8 cellular contexts compared by ENCODE assay signal in the genomic region with DNA sequence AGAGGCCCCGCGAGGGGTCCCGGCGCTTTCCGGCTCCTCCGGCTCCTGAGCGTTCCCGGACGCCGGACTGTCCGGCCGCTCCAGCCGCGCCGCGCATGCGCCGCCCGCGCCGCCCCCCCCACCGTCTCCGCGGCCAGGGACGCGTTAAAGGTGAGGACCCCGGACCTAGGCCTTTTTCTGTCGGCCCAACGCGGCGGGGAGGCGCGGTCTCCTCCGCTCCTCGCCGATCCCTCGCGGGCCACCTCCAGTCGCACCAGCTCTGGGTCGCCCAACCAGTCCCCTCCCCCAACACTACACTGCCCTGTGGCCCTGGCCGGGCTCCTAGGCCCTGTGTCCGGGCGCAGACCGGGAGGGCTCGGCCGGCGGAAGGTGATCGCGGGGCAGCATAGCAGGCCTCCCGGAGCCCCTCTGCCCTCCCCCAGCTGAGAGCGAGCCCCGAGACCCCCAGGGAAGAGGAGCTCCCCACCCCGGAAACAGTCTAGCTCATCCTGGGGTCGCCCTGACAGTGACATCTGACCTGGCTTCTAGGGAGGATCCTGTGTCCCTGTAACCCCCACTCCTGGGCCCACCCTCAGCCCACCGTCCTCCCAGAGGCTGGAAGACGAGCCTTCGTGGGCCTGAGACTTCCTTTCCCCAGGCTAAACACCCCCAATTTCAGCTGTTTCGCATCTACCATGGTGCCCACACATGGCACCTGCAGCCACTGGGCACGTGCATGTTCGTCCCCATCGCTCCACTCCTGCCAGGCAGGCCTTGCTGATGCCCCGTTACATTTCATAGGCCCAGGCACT. TPM values are rescaled to one million over a fixed set of nuclear protein-coding genes. Genes with fewer than 3 reads are reported as not detected.
DNase-seq lines count a peak whose midpoint lies in the region; ATAC-seq and TF ChIP-seq lines count a peak whose summit lies in the region.

No MANE protein-coding gene starts in this region.

- no peak for TF ChIP-seq CTCF in PC-9 (conservative IDR thresholded peaks at IDR 0.05)

- H3K4me1 ChIP-seq in PC-9 (replicated peaks; ENCODE audit: insufficient read depth): peaks cover 43% of the 10 kb centered on the region

- no peaks in the 10 kb centered on the region for H3K9me3 ChIP-seq in PC-9 (ENCODE audit: insufficient read depth, low read depth)

- H4K20me1 ChIP-seq in PC-9 (ENCODE audit: insufficient read depth): peaks cover 34% of the 10 kb centered on the region

- peak; percentile 63 for TF ChIP-seq POLR2A in GM18951 (IDR thresholded peaks at IDR 0.05; ENCODE audit: extremely low read depth, insufficient read depth, insufficient read length)

- POLR2A ChIA-PET in PC-9 (lab: Charles Lee; ENCODE audit: unreplicated experiment): interaction anchor here (0.5 kb wide), 1 partner anchor 57 kb away, joined by 4 read pairs; no protein-coding TSS in a partner anchor

- H3K27ac ChIP-seq in PC-9 (peak overlapping the region; percentile 58), cingulate gyrus (ENCODE audit: low read depth, low read length) (peak overlapping the region; percentile 81)

- CTCF ChIA-PET in PC-9 (lab: Charles Lee): no interaction called here

- no peaks in the 10 kb centered on the region for H3K27me3 ChIP-seq in PC-9 (ENCODE audit: insufficient read depth, low read depth)

- ATAC-seq in HG03064 (IDR thresholded peaks at IDR 0.05; ENCODE audit: low read depth, unreplicated experiment) (peak; percentile 54), left colon (peak; percentile 48)
- ATAC-seq in stimulated activated naive CD8-positive, alpha-beta T cell treated with anti-CD3 and anti-CD28 coated beads, Interleukin-15, Interleukin-2, amounts not matched to agents 100 U/mL and 50 U/mL, for 24 hours: no peak

- H3K4me2 ChIP-seq in PC-9: peak overlapping the region; percentile 97

- in situ Hi-C loops in GM18951 (cut with MboI; ENCODE audit: low sequenced_read_pairs, unreplicated experiment): no loop called here

- H3K9me2 ChIP-seq in PC-9 (ENCODE audit: insufficient read depth): no peaks in the 10 kb centered on the region

- DNase-seq in COLO829 (ENCODE audit: low spot score): peak; percentile 73
- DNase-seq in PC-9: peak; percentile 76 to 91
- DNase-seq in left colon: peak in 1 of 2 donors; percentile 70
- peak; percentile 34 for DNase-seq in stimulated activated naive CD8-positive, alpha-beta T cell treated with anti-CD3 and anti-CD28 coated beads, Interleukin-15, Interleukin-2, amounts not matched to agents 100 U/mL and 50 U/mL, for 24 hours
- no peak for DNase-seq in NCI-H187 treated with DMSO at 0.1 percent for 48 hours (lab: John Stamatoyannopoulos, UW)

- intact Hi-C loops in PC-9 (cut with micrococcal nuclease; ENCODE audit: unreplicated experiment) (loop anchor here (1.0 to 2.0 kb wide), 2 partner anchors 39 to 111 kb away; no protein-coding TSS in a partner anchor), left colon (cut with DNase I, micrococcal nuclease) (no loop called here)

- peak overlapping the region; percentile 99 for H3K4me3 ChIP-seq in PC-9

- H3F3A ChIP-seq in PC-9 (ENCODE audit: insufficient read depth, low read depth): peaks cover 10% of the 10 kb centered on the region; the same call in 1 of the 2 replicates

- H3K79me2 ChIP-seq in PC-9 (ENCODE audit: low read depth): peaks cover 43% of the 10 kb centered on the region

- H2AFZ ChIP-seq in PC-9: peak overlapping the region; percentile 98

- TSS peak; percentile 79 for BruUV-seq in PC-9 (replicated peaks; lab: Mats Ljungman, UMichigan)

- 0 out of 2 replicates have a peak, but pooled peaks cover 3% of the 10 kb centered on the region for H3K36me3 ChIP-seq in PC-9 (ENCODE audit: low read depth)

RNA-seq across cellular contexts. Expression of gene BCAR1, which starts 14.7 kb away (rescaled TPM):
- total RNA-seq in PC-9 (2021) (53.9 and 62.5 TPM in 2 replicates), left colon (100 to 1,000 TPM; 139 to 145 TPM)

RNA-seq across cellular contexts. Expression of gene CTRB1, which starts 47.3 kb away (rescaled TPM):
- not detected in 2 replicates for total RNA-seq in PC-9 (2021)
- total RNA-seq in left colon: 1 to 10 TPM in 1 of 2 donors, not detected in 1; 2.4 TPM

RNA-seq across cellular contexts. Expression of gene CTRB2, which starts 59.1 kb away (rescaled TPM):
- total RNA-seq in PC-9 (2021): not detected in 2 replicates
- 1 to 10 TPM in 1 of 2 donors, not detected in 1; 6.1 TPM for total RNA-seq in left colon
